9 cellular contexts compared by ENCODE assay signal in genomic region chr17:82883461-82884031, GRCh38. TPM values are rescaled to one million over a fixed set of nuclear protein-coding genes. Genes with fewer than 3 reads are reported as not detected.
DNase-seq lines count a peak whose midpoint lies in the region; ATAC-seq, FAIRE-seq and TF ChIP-seq lines count a peak whose summit lies in the region.
"Had no signal": no experiment of that assay in that cellular context is flagged by ENCODE, and none has a peak within 500 bp of the region (broad histone marks: within the 10 kb centered on the region; RNA-seq: fewer than 3 reads in every experiment).

No MANE protein-coding gene starts in this region.

- H3K27me3 ChIP-seq in CD4-positive, alpha-beta T cell (ENCODE audit: control insufficient read depth, insufficient read depth, low read length) = no peaks in the 10 kb centered on the region
- H3K27me3 ChIP-seq in smooth muscle cell (ENCODE audit: low read depth) = no peaks in the 10 kb centered on the region

- no peak for TF ChIP-seq CTCF in CD4-positive, alpha-beta T cell (IDR thresholded peaks at IDR 0.05)
- TF ChIP-seq CTCF in brain (conservative IDR thresholded peaks at IDR 0.05) (no peak), natural killer cell (IDR thresholded peaks at IDR 0.05) (no peak), smooth muscle cell (IDR thresholded peaks at IDR 0.05; ENCODE audit: borderline replicate concordance, insufficient read depth, poor library complexity, severe bottlenecking) (no peak)

- H3K27ac Mint-ChIP-seq in CD4-positive, alpha-beta T cell = peak overlapping the region; percentile 99
- H3K27ac Mint-ChIP-seq in brain (peak overlapping the region in 4 of 5 experiments; percentile 31 to 86 (median 70)), natural killer cell (peak overlapping the region; percentile 87 to 88)

- DNase-seq in CD4-positive, alpha-beta T cell = peak in 2 of 10 experiments; percentile 11 to 35
- DNase-seq in natural killer cell = no peak
- no peak for DNase-seq in pons (ENCODE audit: low spot score)
- DNase-seq in GM12891 (ENCODE audit: insufficient read length, low spot score) = no peak
- DNase-seq in smooth muscle cell (lab: John Stamatoyannopoulos, UW; ENCODE audit: unreplicated experiment) = no peak

- CTCF ChIA-PET in CD4-positive, alpha-beta T cell (lab: Charles Lee) = interaction anchor here (1.2 to 4.5 kb wide), 4 partner anchors 9 to 102 kb away, joined by 3 to 27 read pairs (median 6); no protein-coding TSS in a partner anchor

- peaks cover 17% of the 10 kb centered on the region for H3K4me1 ChIP-seq in smooth muscle cell (ENCODE audit: low read depth)

- no peaks in the 10 kb centered on the region for H3K9me3 ChIP-seq in CD4-positive, alpha-beta T cell (ENCODE audit: control insufficient read depth, low read length)
- no peaks in the 10 kb centered on the region for H3K9me3 ChIP-seq in KOPT-K1 (ENCODE audit: insufficient read depth, low read length, poor library complexity, severe bottlenecking)
- no peaks in the 10 kb centered on the region for H3K9me3 ChIP-seq in smooth muscle cell (replicated peaks; ENCODE audit: low read depth)

- peaks cover 80% of the 10 kb centered on the region for H3K4me1 Mint-ChIP-seq in CD4-positive, alpha-beta T cell (ENCODE audit: low read depth)
- H3K4me1 Mint-ChIP-seq in brain (peaks cover 48% of the 10 kb centered on the region), natural killer cell (peaks cover 75 to 86% of the 10 kb centered on the region in 2 donors)

- H4K20me1 ChIP-seq in smooth muscle cell (ENCODE audit: low read depth) = no peaks in the 10 kb centered on the region

- no peak overlapping the region for H3K4me3 ChIP-seq in smooth muscle cell

- peaks cover 36% of the 10 kb centered on the region for H3K36me3 ChIP-seq in KOPT-K1 (ENCODE audit: insufficient read depth, low read length)
- H3K36me3 ChIP-seq in smooth muscle cell (ENCODE audit: low read depth) = no peaks in the 10 kb centered on the region

- peaks cover 5% of the 10 kb centered on the region for H3F3A ChIP-seq in smooth muscle cell (ENCODE audit: low read depth)

- no peak for TF ChIP-seq POLR2A in GM12891 (IDR thresholded peaks at IDR 0.05; ENCODE audit: low read depth, low read length)

- no peak overlapping the region for H2AFZ ChIP-seq in smooth muscle cell (ENCODE audit: low read depth)

- H3K79me2 ChIP-seq in smooth muscle cell (ENCODE audit: low read depth) = peaks cover 20% of the 10 kb centered on the region

- H3K4me3 Mint-ChIP-seq in CD4-positive, alpha-beta T cell = peak overlapping the region; percentile 86
- H3K4me3 Mint-ChIP-seq in brain = no peak overlapping the region
- peak overlapping the region; percentile 83 for H3K4me3 Mint-ChIP-seq in natural killer cell

- H3K27ac ChIP-seq in CD4-positive, alpha-beta T cell (ENCODE audit: low read depth, low read length) = peak overlapping the region; percentile 49
- H3K27ac ChIP-seq in KOPT-K1 (ENCODE audit: low read depth, low read length, poor library complexity, severe bottlenecking) (peak overlapping the region; percentile 88), smooth muscle cell (ENCODE audit: low read depth) (no peak overlapping the region)

- POLR2A ChIA-PET in CD4-positive, alpha-beta T cell (lab: Charles Lee) = interaction anchor here (0.5 to 4.6 kb wide), 5 partner anchors 10 to 168 kb away, joined by 3 to 41 read pairs (median 7); no protein-coding TSS in a partner anchor

- no peaks in the 10 kb centered on the region for H3K27me3 Mint-ChIP-seq in CD4-positive, alpha-beta T cell
- H3K27me3 Mint-ChIP-seq in brain (peaks cover 3% of the 10 kb centered on the region), natural killer cell (ENCODE audit: low read depth in 2 of 2) (peaks cover 0 to 10% of the 10 kb centered on the region in 2 donors)

- peaks cover 27% of the 10 kb centered on the region for H3K36me3 Mint-ChIP-seq in CD4-positive, alpha-beta T cell (ENCODE audit: low read depth)
- H3K36me3 Mint-ChIP-seq in brain (peaks cover 46% of the 10 kb centered on the region), natural killer cell (no peaks in the 10 kb centered on the region)

- no peak overlapping the region for H3K9ac ChIP-seq in smooth muscle cell (ENCODE audit: low read depth)

- intact Hi-C loops in CD4-positive, alpha-beta T cell (cut with DNase I, micrococcal nuclease) = no loop called here
- intact Hi-C loops in natural killer cell (cut with micrococcal nuclease) = no loop called here

- H3K4me2 ChIP-seq in smooth muscle cell = no peak overlapping the region

- no peak for ATAC-seq in CD4-positive, alpha-beta T cell (ENCODE audit: poor library complexity)
- ATAC-seq in natural killer cell (peak in 2 of 3 donors; percentile 7 to 30), HG02610 (IDR thresholded peaks at IDR 0.05; ENCODE audit: unreplicated experiment) (no peak)

- no peak for FAIRE-seq in GM12891 (lab: Jason Lieb, UNC)

- 95% methylated on average over 19 of the region's 23 CpGs for WGBS in smooth muscle cell (ENCODE audit: low lambda C conversion rate)

- no peaks in the 10 kb centered on the region for H3K9me3 Mint-ChIP-seq in CD4-positive, alpha-beta T cell
- H3K9me3 Mint-ChIP-seq in brain = peaks cover 0 to 11% (median 0%) of the 10 kb centered on the region in 5 experiments
- H3K9me3 Mint-ChIP-seq in natural killer cell = peaks cover 0 to 2% of the 10 kb centered on the region in 2 donors

TF ChIP-seq in GM12891, 5 proteins besides CTCF, POLR2A, EP300 and RAD21:
- TF ChIP-seq TAF1 (IDR thresholded peaks at IDR 0.05; ENCODE audit: low read depth, low read length) = no peak
- no peak for TF ChIP-seq POU2F2 (IDR thresholded peaks at IDR 0.05; ENCODE audit: low read depth, low read length)
- TF ChIP-seq SPI1 (IDR thresholded peaks at IDR 0.05; ENCODE audit: low read depth, low read length) = no peak
- no peak for TF ChIP-seq PAX5 (IDR thresholded peaks at IDR 0.05; ENCODE audit: insufficient read depth, low read length, severe bottlenecking)
- no peak for TF ChIP-seq POLR2AphosphoS5 (IDR thresholded peaks at IDR 0.05; ENCODE audit: low read depth, low read length)

RNA-seq across cellular contexts. Expression of gene ZNF750, which starts 43.7 kb away (rescaled TPM):
- total RNA-seq in CD4-positive, alpha-beta T cell = not detected
- polyA plus RNA-seq in brain (ENCODE audit: insufficient read depth, low read depth, low replicate concordance) = 0.31 TPM
- total RNA-seq in natural killer cell = not detected
- polyA plus RNA-seq in GM12891 (2012; ENCODE audit: low read depth, missing spikeins) = 0.04 TPM
- total RNA-seq in smooth muscle cell = 4.5 and 7.1 TPM in 2 replicates
- polyA plus RNA-seq in smooth muscle cell = 0.93 and 3.2 TPM in 2 replicates
- total RNA-seq: LHCN-M2 had no signal

Comparison
In these comparisons a context has a peak if more than half of its experiments do, and no peak if none do; other contexts are left out.
1. ATAC-seq: peak in natural killer cell (2 of 3); none in CD4-positive, alpha-beta T cell (single experiment) and HG02610 (single experiment).
2. H3K4me3 Mint-ChIP-seq: peak in CD4-positive, alpha-beta T cell (single experiment) and natural killer cell (single experiment); none in brain (0 of 5).
3. Peak in every context shown above with its lines, with median percentiles within 50 percentile points of each other: H3K27ac Mint-ChIP-seq.